Comparison of ENCODE assay signal across 10 cellular contexts in the genomic region with DNA sequence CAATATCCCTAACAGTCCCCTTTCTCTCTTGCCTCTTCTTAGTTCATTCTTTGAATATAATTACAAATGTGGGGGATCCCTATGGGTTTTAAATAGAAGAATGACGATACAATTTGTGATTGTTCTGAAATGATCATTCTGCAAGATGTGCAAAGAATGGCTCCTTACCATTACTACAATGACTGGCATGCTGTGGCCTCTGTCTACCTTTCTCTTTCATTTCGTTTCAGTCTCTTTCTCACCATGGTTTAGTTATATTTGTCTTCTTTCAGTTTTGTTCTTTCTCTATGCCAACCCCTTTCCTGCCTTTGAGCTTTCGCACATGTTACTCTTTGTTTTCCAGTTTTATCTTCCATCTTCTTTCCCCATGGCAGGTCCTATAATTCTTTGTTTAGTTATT.
DNase-seq lines count a peak whose midpoint lies in the region; ATAC-seq, FAIRE-seq and TF ChIP-seq lines count a peak whose summit lies in the region.
"Had no signal": no experiment of that assay in that cellular context is flagged by ENCODE, and none has a peak within 500 bp of the region (broad histone marks: within the 10 kb centered on the region; RNA-seq: fewer than 3 reads in every experiment).

No MANE protein-coding gene starts in this region.

- no peak for TF ChIP-seq POLR2A in lower leg skin (IDR thresholded peaks at IDR 0.05)

- DNase-seq in SIG-M5 (lab: John Stamatoyannopoulos, UW) (no peak), HTR-8/SVneo (ENCODE audit: insufficient read length, low spot score) (no peak), lower leg skin (ENCODE audit: low spot score in 2 of 2) (no peak)
- no peak for DNase-seq in activated naive CD4-positive, alpha-beta T cell treated with anti-CD3 and anti-CD28 coated beads, Interleukin-2, amount 50 U/mL, for 16 hours
- DNase-seq: mesenchymal stem cell, uterus had no signal

- WGBS in lower leg skin, 2 donors, result 83 to 91% methylated on average over 3 of the region's 3 CpGs

- H3K4me3 ChIP-seq in lower leg skin (ENCODE audit: low read depth, poor library complexity, severe bottlenecking), result no peak overlapping the region
- H3K4me3 ChIP-seq: uterus had no signal

- intact Hi-C loops in lower leg skin (cut with DNase I; ENCODE audit: low total_unique reads), result no loop called here

- no peak for TF ChIP-seq CTCF in lower leg skin (IDR thresholded peaks at IDR 0.05)

- FAIRE-seq in HTR-8/SVneo (lab: Jason Lieb, UNC), result no peak

- ATAC-seq in GM18519 (IDR thresholded peaks at IDR 0.05; ENCODE audit: low FRiP score, unreplicated experiment) (peak; percentile 100), GM19438 (IDR thresholded peaks at IDR 0.05; ENCODE audit: low read depth, unreplicated experiment) (peak; percentile 99), HG02840 (IDR thresholded peaks at IDR 0.05; ENCODE audit: low FRiP score, unreplicated experiment) (peak; percentile 99), HG03469 (IDR thresholded peaks at IDR 0.05; ENCODE audit: unreplicated experiment) (peak; percentile 100)
